22 cellular contexts compared by ENCODE assay signal in the genomic region with DNA sequence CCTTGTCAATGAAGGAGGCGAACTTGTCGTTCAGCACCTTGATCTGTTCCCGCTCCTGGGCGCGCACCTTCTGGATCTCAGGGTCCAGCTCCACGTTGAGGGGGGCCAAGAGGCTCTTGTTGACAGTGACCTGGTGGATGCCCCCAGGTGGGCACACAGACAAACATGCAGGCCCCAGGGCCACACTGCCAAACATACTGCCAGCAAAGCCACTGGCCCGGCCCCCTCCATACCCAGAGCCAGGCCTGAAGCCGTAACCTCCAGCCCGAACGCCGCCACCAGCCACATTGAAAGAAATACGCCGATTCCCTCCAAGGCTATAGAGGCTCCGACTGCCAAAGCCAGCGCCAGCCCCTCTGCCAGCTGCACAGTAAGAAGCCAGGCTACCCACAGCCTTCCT. TPM values are rescaled to one million over a fixed set of nuclear protein-coding genes. Genes with fewer than 3 reads are reported as not detected.
"Had no signal": no experiment of that assay in that cellular context is flagged by ENCODE, and none has a peak within 500 bp of the region (broad histone marks: within the 10 kb centered on the region; RNA-seq: fewer than 3 reads in every experiment).

No MANE protein-coding gene starts in this region.

- H3K9me3 ChIP-seq: MG63, SJSA1 had no signal

- H3K4me1 ChIP-seq: SJSA1 had no signal

- H3K27me3 ChIP-seq: MG63 had no signal

- H3K4me3 ChIP-seq: MG63, SJSA1, SK-N-MC had no signal

- H3K27ac ChIP-seq: SJSA1, SK-N-MC had no signal

- H3K36me3 ChIP-seq: MG63, SJSA1 had no signal

- DNase-seq: KBM-7, MG63, NCI-H1092, NCI-H1105 treated with DMSO at 0.1 percent for 48 hours, NCI-H1417 treated with DMSO at 0.1 percent for 48 hours, NCI-H146, NCI-H1694 treated with DMSO at 0.1 percent for 48 hours, NCI-H1930, NCI-H2081, NCI-H2107, NCI-H2227 treated with DMSO at 0.1 percent for 48 hours, NCI-H524, NCI-H526 treated with DMSO at 0.1 percent for 48 hours, NCI-H748 treated with DMSO at 0.1 percent for 48 hours, Right ventricle myocardium superior, RPMI8226, SIG-M5 had no signal

RNA-seq across cellular contexts. Expression of gene KRT74, which starts 0.3 kb away (rescaled TPM):
- total RNA-seq: HT-29, LHCN-M2, NCI-H460, Right ventricle myocardium superior, SJSA1 had no signal

RNA-seq across cellular contexts. Expression of gene KRT71, which starts 20.4 kb away (rescaled TPM):
- total RNA-seq: HT-29, LHCN-M2, NCI-H460, Right ventricle myocardium superior, SJSA1 had no signal

RNA-seq across cellular contexts. Expression of gene KRT72, which starts 28.0 kb away (rescaled TPM):
- total RNA-seq: HT-29, LHCN-M2, NCI-H460, Right ventricle myocardium superior, SJSA1 had no signal

RNA-seq across cellular contexts. Expression of gene KRT73, which starts 45.1 kb away (rescaled TPM):
- total RNA-seq: HT-29, LHCN-M2, NCI-H460, Right ventricle myocardium superior, SJSA1 had no signal

RNA-seq across cellular contexts. Expression of gene KRT5, which starts 53.1 kb away (rescaled TPM):
- total RNA-seq: HT-29, LHCN-M2, NCI-H460, Right ventricle myocardium superior, SJSA1 had no signal
